Comparison of ENCODE assay signal across 8 cellular contexts in genomic region chr1:157878059-157878458, GRCh38. TPM values are rescaled to one million over a fixed set of nuclear protein-coding genes. Genes with fewer than 3 reads are reported as not detected.
DNase-seq lines count a peak whose midpoint lies in the region; ATAC-seq, FAIRE-seq and TF ChIP-seq lines count a peak whose summit lies in the region.

No MANE protein-coding gene starts in this region.

- H3K36me3 Mint-ChIP-seq in type B pancreatic cell = no peaks in the 10 kb centered on the region
- no peaks in the 10 kb centered on the region for H3K36me3 Mint-ChIP-seq in activated naive CD4-positive, alpha-beta T cell treated with anti-CD3 and anti-CD28 coated beads for 36 hours (ENCODE audit: low read depth)

- no peak for DNase-seq in AG09319 (ENCODE audit: extremely low read depth, low read depth)
- DNase-seq in H54 (ENCODE audit: insufficient read length, low spot score) = peak; percentile 4
- peak; percentile 59 for DNase-seq in RCC 7860 (ENCODE audit: low spot score)
- peak; percentile 40 for DNase-seq in globus pallidus (ENCODE audit: low spot score)
- DNase-seq in type B pancreatic cell (ENCODE audit: extremely low spot score, unreplicated experiment) = no peak
- no peak for DNase-seq in activated naive CD4-positive, alpha-beta T cell treated with anti-CD3 and anti-CD28 coated beads for 36 hours
- no peak for DNase-seq in effector memory CD4-positive, alpha-beta T cell

- no peak for ATAC-seq in HG03432 (IDR thresholded peaks at IDR 0.05; ENCODE audit: unreplicated experiment)

- peak; percentile 85 for FAIRE-seq in H54 (lab: Jason Lieb, UNC)
- peak; percentile 55 for FAIRE-seq in RCC 7860 (lab: Jason Lieb, UNC)

- peaks cover 3% of the 10 kb centered on the region for H3K27me3 Mint-ChIP-seq in type B pancreatic cell
- peaks cover 15% of the 10 kb centered on the region for H3K27me3 Mint-ChIP-seq in activated naive CD4-positive, alpha-beta T cell treated with anti-CD3 and anti-CD28 coated beads for 36 hours (ENCODE audit: low read depth)

- no peaks in the 10 kb centered on the region for H3K36me3 ChIP-seq in effector memory CD4-positive, alpha-beta T cell (ENCODE audit: control insufficient read depth, insufficient read depth, low read length)

- no peak overlapping the region for H3K4me3 Mint-ChIP-seq in type B pancreatic cell
- no peak overlapping the region for H3K4me3 Mint-ChIP-seq in activated naive CD4-positive, alpha-beta T cell treated with anti-CD3 and anti-CD28 coated beads for 36 hours

- CTCF ChIA-PET in activated naive CD4-positive, alpha-beta T cell treated with anti-CD3 and anti-CD28 coated beads for 36 hours (lab: Charles Lee) = no interaction called here

- H3K4me3 ChIP-seq in effector memory CD4-positive, alpha-beta T cell (ENCODE audit: insufficient read depth, low read depth, low read length, poor library complexity, severe bottlenecking) = no peak overlapping the region

- TF ChIP-seq POLR2A in H54 (IDR thresholded peaks at IDR 0.05; ENCODE audit: low read depth, low read length) = no peak

- no peak overlapping the region for H3K27ac Mint-ChIP-seq in type B pancreatic cell
- no peak overlapping the region for H3K27ac Mint-ChIP-seq in activated naive CD4-positive, alpha-beta T cell treated with anti-CD3 and anti-CD28 coated beads for 36 hours

- H3K27ac ChIP-seq in effector memory CD4-positive, alpha-beta T cell (ENCODE audit: insufficient read depth, low read length, poor library complexity, severe bottlenecking) = no peak overlapping the region

- no peaks in the 10 kb centered on the region for H3K4me1 Mint-ChIP-seq in type B pancreatic cell (ENCODE audit: unreplicated experiment)
- H3K4me1 Mint-ChIP-seq in activated naive CD4-positive, alpha-beta T cell treated with anti-CD3 and anti-CD28 coated beads for 36 hours (ENCODE audit: low read depth) = no peaks in the 10 kb centered on the region

- H3K4me1 ChIP-seq in effector memory CD4-positive, alpha-beta T cell (ENCODE audit: control insufficient read depth, insufficient read depth, low read length, poor library complexity, severe bottlenecking) = no peaks in the 10 kb centered on the region

- TF ChIP-seq CTCF in AG09319 (IDR thresholded peaks at IDR 0.05; ENCODE audit: low read depth, low read length) (peak; percentile 27), type B pancreatic cell (conservative IDR thresholded peaks at IDR 0.05) (peak; percentile 60)

- H3K9me3 ChIP-seq in effector memory CD4-positive, alpha-beta T cell (ENCODE audit: control insufficient read depth, low read length) = no peaks in the 10 kb centered on the region

- H3K9me3 Mint-ChIP-seq in type B pancreatic cell = no peaks in the 10 kb centered on the region
- no peaks in the 10 kb centered on the region for H3K9me3 Mint-ChIP-seq in activated naive CD4-positive, alpha-beta T cell treated with anti-CD3 and anti-CD28 coated beads for 36 hours

- H3K27me3 ChIP-seq in effector memory CD4-positive, alpha-beta T cell (replicated peaks; ENCODE audit: control insufficient read depth, insufficient read depth, low read length, poor library complexity, severe bottlenecking) = no peaks in the 10 kb centered on the region

- intact Hi-C loops in activated naive CD4-positive, alpha-beta T cell treated with anti-CD3 and anti-CD28 coated beads for 36 hours (cut with micrococcal nuclease) = loop anchor here (1.0 kb wide), 1 partner anchor 70 kb away; no protein-coding TSS in a partner anchor

RNA-seq across cellular contexts. Expression of gene CD5L, which starts 36.5 kb away (rescaled TPM):
- not detected in 2 replicates for total RNA-seq in type B pancreatic cell (ENCODE audit: low replicate concordance)
- total RNA-seq in activated naive CD4-positive, alpha-beta T cell treated with anti-CD3 and anti-CD28 coated beads for 36 hours = not detected

RNA-seq across cellular contexts. Expression of gene FCRL1, which starts 58.1 kb away (rescaled TPM):
- not detected in 2 replicates for total RNA-seq in type B pancreatic cell (ENCODE audit: low replicate concordance)
- total RNA-seq in activated naive CD4-positive, alpha-beta T cell treated with anti-CD3 and anti-CD28 coated beads for 36 hours = not detected

Comparison
In these comparisons a context has a peak if more than half of its experiments do, and no peak if none do; other contexts are left out.
1. DNase-seq: peak in H54 (single experiment), RCC 7860 (single experiment) and globus pallidus (single experiment); none in AG09319 (single experiment), type B pancreatic cell (single experiment), activated naive CD4-positive, alpha-beta T cell treated with anti-CD3 and anti-CD28 coated beads for 36 hours (single experiment) and effector memory CD4-positive, alpha-beta T cell (0 of 3).